In the genomic region with DNA sequence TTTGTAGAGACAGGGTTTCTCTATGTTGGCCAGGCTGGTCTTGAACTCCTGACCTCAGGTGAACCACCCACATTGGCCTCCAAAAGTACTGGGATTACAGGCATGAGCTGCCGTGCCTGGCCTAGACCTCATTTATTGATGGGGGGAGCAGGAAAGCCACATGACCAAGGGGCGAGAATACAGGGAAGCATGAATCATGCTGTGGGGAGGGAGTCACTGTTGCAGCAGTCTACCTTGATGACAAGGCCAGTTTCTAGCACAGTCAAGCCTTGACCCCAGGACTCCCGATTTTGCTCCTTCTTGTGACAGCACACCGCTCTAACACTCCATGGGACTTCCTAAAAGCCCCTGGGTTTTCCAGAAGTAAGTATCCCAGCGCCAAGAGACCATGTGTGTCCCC, we compare ENCODE assay signal across 28 cellular contexts. TPM values are rescaled to one million over a fixed set of nuclear protein-coding genes. Genes with fewer than 3 reads are reported as not detected.
DNase-seq lines count a peak whose midpoint lies in the region; ATAC-seq and TF ChIP-seq lines count a peak whose summit lies in the region.
"Had no signal": no experiment of that assay in that cellular context is flagged by ENCODE, and none has a peak within 500 bp of the region (broad histone marks: within the 10 kb centered on the region; RNA-seq: fewer than 3 reads in every experiment).

No MANE protein-coding gene starts in this region.

- no peaks in the 10 kb centered on the region for H3K4me1 Mint-ChIP-seq in activated CD8-positive, alpha-beta memory T cell treated with anti-CD3 and anti-CD28 coated beads, Interleukin-2, amount 10 ng/mL, durations not matched to agents 7 days and 5 days

- H3K79me1 ChIP-seq in neuronal stem cell (ENCODE audit: low read depth, low read length): no peaks in the 10 kb centered on the region

- no peak overlapping the region for H3K9ac ChIP-seq in OCI-LY3 (ENCODE audit: low read length)
- no peak overlapping the region for H3K9ac ChIP-seq in neuronal stem cell (ENCODE audit: low read depth, low read length, poor library complexity)
- H3K9ac ChIP-seq: neural progenitor cell had no signal

- H3K14ac ChIP-seq in neuronal stem cell (ENCODE audit: low read length): no peak overlapping the region

- no peak overlapping the region for H2BK120ac ChIP-seq in neuronal stem cell (ENCODE audit: low read depth, low read length)

- H3K27ac Mint-ChIP-seq in activated CD8-positive, alpha-beta memory T cell treated with anti-CD3 and anti-CD28 coated beads, Interleukin-2, amount 10 ng/mL, durations not matched to agents 7 days and 5 days: no peak overlapping the region
- H3K27ac Mint-ChIP-seq: activated B cell treated with CpG ODN at 0.5 μM for 24 hours, memory B cell, neural progenitor cell had no signal

- CTCF ChIA-PET in activated CD8-positive, alpha-beta memory T cell treated with anti-CD3 and anti-CD28 coated beads, Interleukin-2, amount 10 ng/mL, durations not matched to agents 7 days and 5 days (lab: Charles Lee): no interaction called here
- CTCF ChIA-PET in HEK293 (lab: Yijun Ruan, JAX): interaction anchor here (0.6 kb wide), 1 partner anchor 217 kb away, joined by 3 read pairs; no protein-coding TSS in a partner anchor

- H2AK5ac ChIP-seq in neuronal stem cell (ENCODE audit: low read depth, low read length): no peak overlapping the region

- no peak overlapping the region for H3K4me3 ChIP-seq in HEK293 (ENCODE audit: low read depth, low read length)
- no peak overlapping the region for H3K4me3 ChIP-seq in OCI-LY3 (ENCODE audit: low read length)
- H3K4me3 ChIP-seq in neuronal stem cell (ENCODE audit: low read length in 2 of 2): no peak overlapping the region
- H3K4me3 ChIP-seq in MG63: no peak overlapping the region
- H3K4me3 ChIP-seq: cardiac muscle cell, left lung, neural progenitor cell, right atrium auricular region, stomach, uterus had no signal

- H3K27me3 Mint-ChIP-seq in activated CD8-positive, alpha-beta memory T cell treated with anti-CD3 and anti-CD28 coated beads, Interleukin-2, amount 10 ng/mL, durations not matched to agents 7 days and 5 days: peaks cover 6% of the 10 kb centered on the region
- H3K27me3 Mint-ChIP-seq: activated B cell treated with CpG ODN at 0.5 μM for 24 hours had no signal

- H3K36me3 Mint-ChIP-seq in activated CD8-positive, alpha-beta memory T cell treated with anti-CD3 and anti-CD28 coated beads, Interleukin-2, amount 10 ng/mL, durations not matched to agents 7 days and 5 days: no peaks in the 10 kb centered on the region
- H3K36me3 Mint-ChIP-seq: memory B cell, neural progenitor cell had no signal

- H2BK5ac ChIP-seq in neuronal stem cell (ENCODE audit: low read length): no peak overlapping the region

- H3K4ac ChIP-seq in neuronal stem cell (ENCODE audit: low read length): no peak overlapping the region

- no CpG with 5 or more reads among the region's 5 CpGs for WGBS in neuronal stem cell (ENCODE audit: extremely low coverage in 2 of 2, insufficient read length in 2 of 2, insufficient replicate concordance in 1 of 2), 2 donors

- no peak overlapping the region for H4K91ac ChIP-seq in neuronal stem cell (ENCODE audit: low read depth, low read length, poor library complexity)

- H3K27me3 ChIP-seq in OCI-LY3 (ENCODE audit: low read depth, low read length) (0 out of 2 replicates have a peak, but pooled peaks cover 6% of the 10 kb centered on the region), neuronal stem cell (ENCODE audit: control insufficient read depth in 3 of 3, insufficient read depth in 3 of 3, low read depth in 1 of 3, low read length in 3 of 3) (peaks cover 0 to 18% (median 0%) of the 10 kb centered on the region in 3 experiments), MG63 (no peaks in the 10 kb centered on the region)
- H3K27me3 ChIP-seq: cardiac muscle cell, left lung, right atrium auricular region, uterus had no signal

- no peak overlapping the region for H3K18ac ChIP-seq in neuronal stem cell (ENCODE audit: low read length)

- ATAC-seq in activated CD8-positive, alpha-beta memory T cell treated with anti-CD3 and anti-CD28 coated beads, Interleukin-2, amount 10 ng/mL, durations not matched to agents 7 days and 5 days: no peak
- ATAC-seq: left lung had no signal

- H3K9me3 ChIP-seq in HEK293 (ENCODE audit: control insufficient read depth, insufficient read depth, low read depth, low read length) (no peaks in the 10 kb centered on the region), OCI-LY3 (ENCODE audit: insufficient read depth, low read length) (0 out of 2 replicates have a peak, but pooled peaks cover 5% of the 10 kb centered on the region), neuronal stem cell (replicated peaks in 1 of 2; ENCODE audit: control insufficient read depth in 2 of 2, insufficient read depth in 1 of 2, low read depth in 1 of 2, low read length in 2 of 2) (no peaks in the 10 kb centered on the region), MG63 (no peaks in the 10 kb centered on the region)
- H3K9me3 ChIP-seq: BE2C, uterus had no signal

- POLR2A ChIA-PET in HEK293 (lab: Yijun Ruan, JAX): no interaction called here

- H3K4me3 Mint-ChIP-seq in activated CD8-positive, alpha-beta memory T cell treated with anti-CD3 and anti-CD28 coated beads, Interleukin-2, amount 10 ng/mL, durations not matched to agents 7 days and 5 days: no peak overlapping the region
- H3K4me3 Mint-ChIP-seq: activated B cell treated with CpG ODN at 0.5 μM for 24 hours, H9, memory B cell, neural progenitor cell had no signal

- no peak overlapping the region for H2AFZ ChIP-seq in OCI-LY3 (ENCODE audit: low read depth, low read length)
- H2AFZ ChIP-seq in neuronal stem cell (ENCODE audit: low read length): no peak overlapping the region
- H2AFZ ChIP-seq: neural progenitor cell had no signal

- H3K4me1 ChIP-seq in HEK293 (ENCODE audit: control insufficient read depth, insufficient read depth, low read length) (no peaks in the 10 kb centered on the region), OCI-LY3 (ENCODE audit: low read length) (peaks cover 73% of the 10 kb centered on the region), neuronal stem cell (ENCODE audit: control insufficient read depth in 2 of 2, insufficient read depth in 1 of 2, low read depth in 1 of 2, low read length in 2 of 2) (peaks cover 0 to 6% of the 10 kb centered on the region in 2 donors)
- H3K4me1 ChIP-seq: BE2C, neural progenitor cell, right atrium auricular region, uterus had no signal

- no peak for TF ChIP-seq CTCF in HEK293 (tag by site-specific recombination; IDR thresholded peaks at IDR 0.05)
- TF ChIP-seq CTCF in OCI-LY3 (IDR thresholded peaks at IDR 0.05; ENCODE audit: low read depth, low read length): no peak

- DNase-seq in activated CD8-positive, alpha-beta memory T cell treated with anti-CD3 and anti-CD28 coated beads, Interleukin-2, amount 50 U/mL, for 48 hours: peak; percentile 51
- DNase-seq in activated CD8-positive, alpha-beta memory T cell treated with anti-CD3 and anti-CD28 coated beads, Interleukin-2, amount 10 ng/mL, durations not matched to agents 7 days and 5 days: no peak
- DNase-seq in neuronal stem cell (ENCODE audit: low spot score): no peak
- no peak for DNase-seq in MG63
- no peak for DNase-seq in NCI-H82 treated with DMSO at 0.1 percent for 48 hours (lab: John Stamatoyannopoulos, UW; ENCODE audit: unreplicated experiment)
- DNase-seq: ACHN; activated B cell treated with CpG ODN at 0.5 μM for 24 hours; activated CD4-positive, alpha-beta T cell treated with anti-CD3 and anti-CD28 coated beads, Interleukin-2, amount 50 U/mL, for 1 hour; activated gamma-delta T cell; BE2C; effector memory CD4-positive, alpha-beta T cell; H9; KG1; left lung; NCI-H146; NCI-H345; NCI-H69; posterior cingulate gyrus; small intestine; stomach; uterus had no signal

- H3K79me2 ChIP-seq in OCI-LY3 (ENCODE audit: low read length): no peaks in the 10 kb centered on the region

- no peak overlapping the region for H2BK12ac ChIP-seq in neuronal stem cell (ENCODE audit: low read length)

- no peaks in the 10 kb centered on the region for H4K20me1 ChIP-seq in OCI-LY3 (ENCODE audit: insufficient read depth, low read length)

- H3K27ac ChIP-seq in HEK293 (ENCODE audit: extremely low read depth, low read depth, low read length) (no peak overlapping the region), OCI-LY3 (ENCODE audit: low read length) (no peak overlapping the region), neuronal stem cell (replicated peaks; ENCODE audit: low read length) (no peak overlapping the region)
- H3K27ac ChIP-seq: cardiac muscle cell, left lung, neural progenitor cell, right atrium auricular region, RWPE1, stomach, uterus had no signal

- no peak overlapping the region for H4K8ac ChIP-seq in neuronal stem cell (ENCODE audit: low read depth, low read length)

- H2BK15ac ChIP-seq in neuronal stem cell (ENCODE audit: low read length): no peak overlapping the region

- peak overlapping the region; percentile 27 for H3K23ac ChIP-seq in neuronal stem cell (ENCODE audit: low read depth, low read length, poor library complexity)

- no peaks in the 10 kb centered on the region for H3K9me3 Mint-ChIP-seq in activated CD8-positive, alpha-beta memory T cell treated with anti-CD3 and anti-CD28 coated beads, Interleukin-2, amount 10 ng/mL, durations not matched to agents 7 days and 5 days (ENCODE audit: low read depth)
- H3K9me3 Mint-ChIP-seq: activated B cell treated with CpG ODN at 0.5 μM for 24 hours, H9, memory B cell had no signal

- no peaks in the 10 kb centered on the region for H3K36me3 ChIP-seq in HEK293 (ENCODE audit: control insufficient read depth in 2 of 2, insufficient read depth in 1 of 2, low read length in 2 of 2)
- H3K36me3 ChIP-seq in OCI-LY3 (replicated peaks; ENCODE audit: low read depth, low read length): no peaks in the 10 kb centered on the region
- peaks cover 0 to under 1% of the 10 kb centered on the region in 2 donors for H3K36me3 ChIP-seq in neuronal stem cell (replicated peaks in 1 of 2; ENCODE audit: control insufficient read depth in 2 of 2, insufficient read depth in 2 of 2, low read length in 2 of 2)
- no peaks in the 10 kb centered on the region for H3K36me3 ChIP-seq in MG63
- H3K36me3 ChIP-seq: BE2C, cardiac muscle cell, left lung, neural progenitor cell, right atrium auricular region, stomach, uterus had no signal

- H3K4me2 ChIP-seq in OCI-LY3 (ENCODE audit: low read length) (peak overlapping the region; percentile 19; the same call in 1 of the 2 replicates), neuronal stem cell (ENCODE audit: insufficient read depth, low read length, poor library complexity, severe bottlenecking) (no peak overlapping the region)
- H3K4me2 ChIP-seq: neural progenitor cell had no signal

RNA-seq across cellular contexts. Expression of a gene that starts 42.9 kb away (rescaled TPM):
- total RNA-seq in activated CD8-positive, alpha-beta memory T cell treated with anti-CD3 and anti-CD28 coated beads, Interleukin-2, amount 10 ng/mL, durations not matched to agents 7 days and 5 days: 10 to 100 TPM in 1 of 2 experiments, 1 to 10 TPM in 1; 8.4 to 11.1 TPM
- 1.3 TPM for polyA plus RNA-seq in neuronal stem cell (2013, experiment 1 of 2)
- polyA plus RNA-seq in neuronal stem cell (2013, experiment 2 of 2): 1.5 TPM
- total RNA-seq in MG63 (2014; rRNA removed; shearing (Covaris generic); ENCODE audit: low replicate concordance): not detected in 2 replicates

RNA-seq across cellular contexts. Expression of a gene that starts 56.6 kb away (rescaled TPM):
- total RNA-seq in activated CD8-positive, alpha-beta memory T cell treated with anti-CD3 and anti-CD28 coated beads, Interleukin-2, amount 10 ng/mL, durations not matched to agents 7 days and 5 days: 100 to 1,000 TPM; 422 to 473 TPM
- 874 TPM for polyA plus RNA-seq in neuronal stem cell (2013, experiment 1 of 2)
- 829 TPM for polyA plus RNA-seq in neuronal stem cell (2013, experiment 2 of 2)
- 673 and 682 TPM in 2 replicates for total RNA-seq in MG63 (2014; rRNA removed; shearing (Covaris generic); ENCODE audit: low replicate concordance)

RNA-seq across cellular contexts. Expression of a gene that starts 56.7 kb away (rescaled TPM):
- 10 to 100 TPM; 32.2 to 33.9 TPM for total RNA-seq in activated CD8-positive, alpha-beta memory T cell treated with anti-CD3 and anti-CD28 coated beads, Interleukin-2, amount 10 ng/mL, durations not matched to agents 7 days and 5 days
- 25.0 TPM for polyA plus RNA-seq in neuronal stem cell (2013, experiment 1 of 2)
- polyA plus RNA-seq in neuronal stem cell (2013, experiment 2 of 2): 25.5 TPM
- total RNA-seq in MG63 (2014; rRNA removed; shearing (Covaris generic); ENCODE audit: low replicate concordance): 37.7 and 46.4 TPM in 2 replicates
